In the genomic region with DNA sequence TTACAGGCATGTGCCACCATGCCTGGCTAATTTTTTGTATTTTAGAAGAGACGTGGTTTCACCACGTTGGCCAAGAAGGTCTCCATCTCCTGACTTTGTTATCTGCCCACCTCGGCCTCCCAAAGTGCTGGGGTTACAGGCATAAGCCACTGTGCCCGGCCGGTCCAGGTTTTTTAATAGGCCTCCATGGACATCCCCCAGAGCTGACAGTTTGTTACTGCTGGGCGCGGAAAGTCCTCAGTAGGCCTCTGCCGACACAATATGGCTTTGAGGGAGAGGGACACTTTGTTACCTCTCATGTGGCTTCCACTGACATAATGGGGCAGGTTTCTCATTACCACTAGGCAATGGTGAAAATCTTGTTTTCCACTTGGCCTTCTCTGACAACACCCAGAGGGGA, we compare ENCODE assay signal across 25 cellular contexts.
DNase-seq lines count a peak whose midpoint lies in the region; ATAC-seq and TF ChIP-seq lines count a peak whose summit lies in the region.
"Had no signal": no experiment of that assay in that cellular context is flagged by ENCODE, and none has a peak within 500 bp of the region (broad histone marks: within the 10 kb centered on the region; RNA-seq: fewer than 3 reads in every experiment).

No MANE protein-coding gene starts in this region.

- POLR2A ChIA-PET in activated naive CD8-positive, alpha-beta T cell treated with anti-CD3 and anti-CD28 coated beads, Interleukin-2, amount 10 ng/mL, durations not matched to agents 7 days and 5 days (lab: Charles Lee), result no interaction called here

- H3K9me3 ChIP-seq in HUES64 (ENCODE audit: insufficient read depth, low read depth, low read length) (peaks cover 21% of the 10 kb centered on the region; the same call in 1 of the 2 replicates), iPS-20b (ENCODE audit: insufficient read depth, low read depth, low read length) (peaks cover 3% of the 10 kb centered on the region; the same call in 1 of the 2 replicates), spleen (peaks cover 0 to 21% (median 9%) of the 10 kb centered on the region in 8 donors)

- 77% methylated on average over 8 of the region's 8 CpGs for WGBS in HUES64
- WGBS in spleen, 5 donors, result 83 to 95% (median 86%) methylated on average over 8 of the region's 8 CpGs

- intact Hi-C loops in spleen (cut with DNase I; ENCODE audit: low total_unique reads), result no loop called here

- TF ChIP-seq POLR2A in spleen (IDR thresholded peaks at IDR 0.05), result no peak

- H3K27me3 ChIP-seq in HUES64 (ENCODE audit: insufficient read depth, low read length), result no peaks in the 10 kb centered on the region
- H3K27me3 ChIP-seq in iPS-20b (ENCODE audit: insufficient read depth, low read length), result no peaks in the 10 kb centered on the region
- H3K27me3 ChIP-seq in spleen (replicated peaks in 1 of 7), result peaks cover 0 to 14% (median 0%) of the 10 kb centered on the region in 7 donors

- DNase-seq in activated naive CD8-positive, alpha-beta T cell treated with anti-CD3 and anti-CD28 coated beads, Interleukin-2, amount 10 ng/mL, durations not matched to agents 7 days and 5 days, result peak; percentile 7
- DNase-seq in activated naive CD8-positive, alpha-beta T cell treated with anti-CD3 and anti-CD28 coated beads, Interleukin-2, amount 50 U/mL, for 24 hours, result no peak
- DNase-seq in spleen (peak; percentile 35), SIG-M5 (lab: John Stamatoyannopoulos, UW) (no peak), pons (ENCODE audit: low spot score) (no peak), AG20443 (ENCODE audit: low spot score) (no peak)
- DNase-seq: Calu3; DMS153; GDM1; HFFc6; KG1; NCI-H1092; NCI-H1436 treated with DMSO at 0.1 percent for 48 hours; NCI-H2029 treated with DMSO at 0.1 percent for 48 hours; NCI-H2171; NCI-H345; NCI-H524; NCI-H774; NK-92 treated with Interleukin-12 subunit alpha and Interleukin-12 subunit beta, amount 100 ng/mL, for 24 hours; SHP77 treated with DMSO at 0.1 percent for 48 hours had no signal

- no peak overlapping the region for H3K4me3 ChIP-seq in HUES64 (ENCODE audit: low read length)
- H3K4me3 ChIP-seq in iPS-20b (ENCODE audit: low read length), result peak overlapping the region; percentile 24
- H3K4me3 ChIP-seq in spleen, result no peak overlapping the region

- peaks cover 3% of the 10 kb centered on the region for H3K9me3 Mint-ChIP-seq in activated naive CD8-positive, alpha-beta T cell treated with anti-CD3 and anti-CD28 coated beads, Interleukin-2, amount 10 ng/mL, durations not matched to agents 7 days and 5 days
- H3K9me3 Mint-ChIP-seq in activated naive CD8-positive, alpha-beta T cell treated with anti-CD3 and anti-CD28 coated beads, Interleukin-2, amount 50 U/mL, for 24 hours, result peaks cover 20% of the 10 kb centered on the region

- peak overlapping the region; percentile 72; the same call in 1 of the 2 replicates for H3K27ac ChIP-seq in HUES64 (ENCODE audit: low read depth, low read length)
- peak overlapping the region; percentile 31 for H3K27ac ChIP-seq in iPS-20b (ENCODE audit: low read length)
- no peak overlapping the region for H3K27ac ChIP-seq in spleen
- H3K27ac ChIP-seq: C4-2B, RWPE1 had no signal

- no peaks in the 10 kb centered on the region for H3K36me3 ChIP-seq in HUES64 (ENCODE audit: insufficient read depth, low read length)
- no peaks in the 10 kb centered on the region for H3K36me3 ChIP-seq in iPS-20b (ENCODE audit: insufficient read depth, low read depth, low read length)
- no peaks in the 10 kb centered on the region for H3K36me3 ChIP-seq in spleen

- no peaks in the 10 kb centered on the region for H3K4me1 Mint-ChIP-seq in activated naive CD8-positive, alpha-beta T cell treated with anti-CD3 and anti-CD28 coated beads, Interleukin-2, amount 10 ng/mL, durations not matched to agents 7 days and 5 days
- H3K4me1 Mint-ChIP-seq in activated naive CD8-positive, alpha-beta T cell treated with anti-CD3 and anti-CD28 coated beads, Interleukin-2, amount 50 U/mL, for 24 hours, result no peaks in the 10 kb centered on the region
- H3K4me1 Mint-ChIP-seq: CD8-positive, alpha-beta memory T cell had no signal

- H3K4me1 ChIP-seq in HUES64 (ENCODE audit: insufficient read depth, low read length), result peaks cover 29% of the 10 kb centered on the region
- peaks cover 15% of the 10 kb centered on the region; the same call in 1 of the 2 replicates for H3K4me1 ChIP-seq in iPS-20b (ENCODE audit: insufficient read depth, low read length)
- H3K4me1 ChIP-seq in spleen, result no peaks in the 10 kb centered on the region

- H3K27me3 Mint-ChIP-seq in activated naive CD8-positive, alpha-beta T cell treated with anti-CD3 and anti-CD28 coated beads, Interleukin-2, amount 10 ng/mL, durations not matched to agents 7 days and 5 days, result peaks cover 41% of the 10 kb centered on the region
- peaks cover 30% of the 10 kb centered on the region for H3K27me3 Mint-ChIP-seq in activated naive CD8-positive, alpha-beta T cell treated with anti-CD3 and anti-CD28 coated beads, Interleukin-2, amount 50 U/mL, for 24 hours

- no peaks in the 10 kb centered on the region for H3K36me3 Mint-ChIP-seq in activated naive CD8-positive, alpha-beta T cell treated with anti-CD3 and anti-CD28 coated beads, Interleukin-2, amount 10 ng/mL, durations not matched to agents 7 days and 5 days
- H3K36me3 Mint-ChIP-seq in activated naive CD8-positive, alpha-beta T cell treated with anti-CD3 and anti-CD28 coated beads, Interleukin-2, amount 50 U/mL, for 24 hours (ENCODE audit: low read depth), result no peaks in the 10 kb centered on the region

- TF ChIP-seq CTCF in spleen (IDR thresholded peaks at IDR 0.05 in 8 of 11, conservative IDR thresholded peaks at IDR 0.05 in 3 of 11), result no peak

- no peak overlapping the region for H3K4me3 Mint-ChIP-seq in activated naive CD8-positive, alpha-beta T cell treated with anti-CD3 and anti-CD28 coated beads, Interleukin-2, amount 10 ng/mL, durations not matched to agents 7 days and 5 days
- H3K4me3 Mint-ChIP-seq in activated naive CD8-positive, alpha-beta T cell treated with anti-CD3 and anti-CD28 coated beads, Interleukin-2, amount 50 U/mL, for 24 hours, result no peak overlapping the region
- H3K4me3 Mint-ChIP-seq: CD8-positive, alpha-beta memory T cell; HFFc6 had no signal

- H3K9ac ChIP-seq in HUES64 (ENCODE audit: low read depth, low read length) (no peak overlapping the region), iPS-20b (ENCODE audit: low read depth, low read length) (peak overlapping the region; percentile 29; the same call in 1 of the 2 replicates)

- H3K27ac Mint-ChIP-seq in activated naive CD8-positive, alpha-beta T cell treated with anti-CD3 and anti-CD28 coated beads, Interleukin-2, amount 10 ng/mL, durations not matched to agents 7 days and 5 days, result no peak overlapping the region
- H3K27ac Mint-ChIP-seq in activated naive CD8-positive, alpha-beta T cell treated with anti-CD3 and anti-CD28 coated beads, Interleukin-2, amount 50 U/mL, for 24 hours, result no peak overlapping the region
- H3K27ac Mint-ChIP-seq: CD8-positive, alpha-beta memory T cell; HFFc6 had no signal

- ATAC-seq in activated naive CD8-positive, alpha-beta T cell treated with anti-CD3 and anti-CD28 coated beads, Interleukin-2, amount 10 ng/mL, durations not matched to agents 7 days and 5 days (ENCODE audit: low read depth), result no peak
- ATAC-seq in activated naive CD8-positive, alpha-beta T cell treated with anti-CD3 and anti-CD28 coated beads, Interleukin-2, amount 50 U/mL, for 24 hours, result no peak

Comparison
In these comparisons a context has a peak if more than half of its experiments do, and no peak if none do; other contexts are left out.
1. DNase-seq: peak in activated naive CD8-positive, alpha-beta T cell treated with anti-CD3 and anti-CD28 coated beads, Interleukin-2, amount 10 ng/mL, durations not matched to agents 7 days and 5 days (single experiment) and spleen (single experiment); none in activated naive CD8-positive, alpha-beta T cell treated with anti-CD3 and anti-CD28 coated beads, Interleukin-2, amount 50 U/mL, for 24 hours (single experiment), SIG-M5 (single experiment), pons (single experiment) and AG20443 (single experiment).
2. H3K27ac ChIP-seq: peak in HUES64 (single experiment) and iPS-20b (single experiment); none in spleen (0 of 8).